26 cellular contexts compared by ENCODE assay signal in genomic region chr12:67208326-67209067, GRCh38.
"Had no signal": no experiment of that assay in that cellular context is flagged by ENCODE, and none has a peak within 500 bp of the region (broad histone marks: within the 10 kb centered on the region; RNA-seq: fewer than 3 reads in every experiment).

No MANE protein-coding gene starts in this region.

- ATAC-seq: activated T-helper 17 cell treated with anti-CD3 and anti-CD28 coated beads, Interleukin-2, amount 50 U/mL, for 72 hours; K562; T-cell had no signal

- DNase-seq: activated B cell treated with CpG ODN at 0.5 μM for 24 hours; activated CD4-positive, alpha-beta T cell treated with anti-CD3 and anti-CD28 coated beads for 1 hour; activated CD4-positive, alpha-beta T cell treated with anti-CD3 and anti-CD28 coated beads, Interleukin-2, amount 10 ng/mL, durations not matched to agents 24 days and 14 days; activated CD4-positive, alpha-beta T cell treated with anti-CD3 and anti-CD28 coated beads, Interleukin-2, amount 50 U/mL, for 48 hours; activated CD8-positive, alpha-beta memory T cell treated with anti-CD3 and anti-CD28 coated beads for 24 hours; activated gamma-delta T cell; activated naive CD4-positive, alpha-beta T cell treated with anti-CD3 and anti-CD28 coated beads for 36 hours; activated T-cell treated with anti-CD3 and anti-CD28 coated beads for 4 hours; activated T-cell treated with anti-CD3 and anti-CD28 coated beads, Interleukin-2, amount 50 U/mL, for 48 hours; amygdala; brain microvascular endothelial cell; cerebellar nuclear complex; Karpas-422; MM.1S; NCI-H1417 treated with DMSO at 0.1 percent for 48 hours; NCI-H1694; NCI-H2029; NCI-H2107; NCI-H2171 treated with DMSO at 0.1 percent for 48 hours; NCI-H226; PC-9; T-cell; T-helper 2 cell; T1000 had no signal
